Comparison of ENCODE assay signal across 24 cellular contexts in the genomic region with DNA sequence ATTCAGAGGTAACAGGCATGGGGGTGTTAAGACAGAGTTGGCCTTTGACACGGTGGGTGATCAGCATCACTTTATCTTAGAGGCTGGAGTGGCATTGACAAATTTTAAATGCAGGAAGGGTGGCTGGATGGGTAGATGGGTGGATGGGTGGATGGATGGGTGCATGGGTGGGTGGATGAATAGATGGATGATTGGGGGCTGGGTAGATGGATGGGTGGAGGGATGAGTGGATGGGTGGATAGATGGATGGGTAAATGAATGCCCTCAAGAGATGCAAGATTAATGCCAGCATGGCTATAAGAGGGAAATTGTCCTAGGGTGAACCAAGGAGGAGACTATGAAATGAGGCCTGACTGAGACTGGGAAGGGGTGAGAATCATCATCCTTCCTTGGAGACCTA. TPM values are rescaled to one million over a fixed set of nuclear protein-coding genes. Genes with fewer than 3 reads are reported as not detected.
DNase-seq lines count a peak whose midpoint lies in the region; ATAC-seq and TF ChIP-seq lines count a peak whose summit lies in the region.
"Had no signal": no experiment of that assay in that cellular context is flagged by ENCODE, and none has a peak within 500 bp of the region (broad histone marks: within the 10 kb centered on the region; RNA-seq: fewer than 3 reads in every experiment).

No MANE protein-coding gene starts in this region.

- H3K4me1 Mint-ChIP-seq in CD4-positive, CD25-positive, alpha-beta regulatory T cell, result peaks cover 5 to 48% (median 17%) of the 10 kb centered on the region in 4 donors
- H3K4me1 Mint-ChIP-seq in CD4-positive, alpha-beta memory T cell, result peaks cover 30 to 51% (median 41%) of the 10 kb centered on the region in 4 donors
- H3K4me1 Mint-ChIP-seq in T-helper 17 cell, result peaks cover 40% of the 10 kb centered on the region
- H3K4me1 Mint-ChIP-seq in naive thymus-derived CD4-positive, alpha-beta T cell, result peaks cover 24 to 49% (median 39%) of the 10 kb centered on the region in 7 donors

- H3K9ac ChIP-seq in colonic mucosa (ENCODE audit: low read depth in 2 of 2, low read length in 2 of 2), result no peak overlapping the region
- H3K9ac ChIP-seq: BLaER1 treated with 17β-estradiol and CSF1 and Interleukin-3, amounts not matched to agents 10 nM and 100 nM; KMS-11; SK-N-SH had no signal

- no peak overlapping the region for H3K27ac ChIP-seq in CD4-positive, CD25-positive, alpha-beta regulatory T cell (ENCODE audit: insufficient read depth, low read length, poor library complexity, severe bottlenecking)
- H3K27ac ChIP-seq in CD4-positive, alpha-beta memory T cell (ENCODE audit: low read depth, low read length), result no peak overlapping the region
- no peak overlapping the region for H3K27ac ChIP-seq in naive thymus-derived CD4-positive, alpha-beta T cell (ENCODE audit: low read depth, low read length)
- no peak overlapping the region for H3K27ac ChIP-seq in colonic mucosa
- H3K27ac ChIP-seq: A549; BLaER1 treated with 17β-estradiol and CSF1 and Interleukin-3, amounts not matched to agents 10 nM and 100 nM; HL-60; KMS-11; Peyer's patch had no signal

- no peak for TF ChIP-seq CTCF in colonic mucosa (IDR thresholded peaks at IDR 0.05)

- peak overlapping the region; percentile 52 to 89 (median 87) for H3K27ac Mint-ChIP-seq in CD4-positive, CD25-positive, alpha-beta regulatory T cell
- peak overlapping the region in 4 of 7 donors; percentile 48 to 90 (median 81) for H3K27ac Mint-ChIP-seq in CD4-positive, alpha-beta memory T cell
- peak overlapping the region; percentile 72 for H3K27ac Mint-ChIP-seq in T-helper 17 cell
- H3K27ac Mint-ChIP-seq in naive thymus-derived CD4-positive, alpha-beta T cell, result peak overlapping the region in 6 of 9 donors; percentile 14 to 89 (median 54)
- H3K27ac Mint-ChIP-seq: IgD-negative memory B cell had no signal

- peaks cover 3% of the 10 kb centered on the region for H3K4me1 ChIP-seq in CD4-positive, CD25-positive, alpha-beta regulatory T cell (ENCODE audit: control insufficient read depth, insufficient read depth, low read length, poor library complexity, severe bottlenecking)
- H3K4me1 ChIP-seq in CD4-positive, alpha-beta memory T cell (ENCODE audit: insufficient read depth, low read length), result peaks cover 6% of the 10 kb centered on the region
- peaks cover under 1 to 3% of the 10 kb centered on the region in 2 donors for H3K4me1 ChIP-seq in naive thymus-derived CD4-positive, alpha-beta T cell (ENCODE audit: control insufficient read depth in 2 of 2, insufficient read depth in 2 of 2, low read length in 2 of 2)
- H3K4me1 ChIP-seq in colonic mucosa, result peaks cover under 1% of the 10 kb centered on the region

- ATAC-seq in CD4-positive, CD25-positive, alpha-beta regulatory T cell (ENCODE audit: low read depth in 2 of 2), result no peak
- ATAC-seq in T-helper 17 cell, result no peak
- no peak for ATAC-seq in naive thymus-derived CD4-positive, alpha-beta T cell
- ATAC-seq: A549, HCT116 had no signal

- POLR2A ChIA-PET in CD4-positive, alpha-beta memory T cell (lab: Charles Lee; ENCODE audit: partially characterized antibody), result no interaction called here
- POLR2A ChIA-PET in naive thymus-derived CD4-positive, alpha-beta T cell (lab: Charles Lee), result no interaction called here

- H3K4me3 ChIP-seq in CD4-positive, CD25-positive, alpha-beta regulatory T cell (ENCODE audit: low read depth, low read length), result no peak overlapping the region
- H3K4me3 ChIP-seq in CD4-positive, alpha-beta memory T cell (ENCODE audit: low read length in 2 of 2), result no peak overlapping the region
- no peak overlapping the region for H3K4me3 ChIP-seq in naive thymus-derived CD4-positive, alpha-beta T cell (ENCODE audit: low read length)
- no peak overlapping the region for H3K4me3 ChIP-seq in colonic mucosa
- H3K4me3 ChIP-seq: A549; BLaER1 treated with 17β-estradiol and CSF1 and Interleukin-3, amounts not matched to agents 10 nM and 100 nM; Peyer's patch had no signal

- H3K4me3 Mint-ChIP-seq in CD4-positive, CD25-positive, alpha-beta regulatory T cell, result peak overlapping the region in 1 of 4 donors; percentile 27
- no peak overlapping the region for H3K4me3 Mint-ChIP-seq in CD4-positive, alpha-beta memory T cell
- no peak overlapping the region for H3K4me3 Mint-ChIP-seq in T-helper 17 cell
- H3K4me3 Mint-ChIP-seq in naive thymus-derived CD4-positive, alpha-beta T cell, result no peak overlapping the region
- H3K4me3 Mint-ChIP-seq: IgD-negative memory B cell had no signal

- DNase-seq in CD4-positive, CD25-positive, alpha-beta regulatory T cell, result no peak
- DNase-seq in CD4-positive, alpha-beta memory T cell, result no peak
- DNase-seq in T-helper 17 cell (no peak), NCI-H526 treated with DMSO at 0.1 percent for 48 hours (lab: John Stamatoyannopoulos, UW) (no peak), SK-N-DZ (ENCODE audit: low spot score) (no peak), colonic mucosa (no peak), medulla oblongata (ENCODE audit: extremely low spot score) (no peak)
- DNase-seq in naive thymus-derived CD4-positive, alpha-beta T cell, result no peak
- DNase-seq: AML-193, DMS53, MM.1S, NCI-H2029 treated with DMSO at 0.1 percent for 48 hours, NCI-H446 treated with DMSO at 0.1 percent for 48 hours, NCI-H69, OCI-M1, Peyer's patch, SIG-M5, SK-N-SH had no signal

- no peaks in the 10 kb centered on the region for H3K27me3 ChIP-seq in CD4-positive, CD25-positive, alpha-beta regulatory T cell (ENCODE audit: control insufficient read depth, insufficient read depth, low read length)
- H3K27me3 ChIP-seq in CD4-positive, alpha-beta memory T cell (ENCODE audit: insufficient read depth, low read length), result no peaks in the 10 kb centered on the region
- no peaks in the 10 kb centered on the region for H3K27me3 ChIP-seq in naive thymus-derived CD4-positive, alpha-beta T cell (ENCODE audit: control insufficient read depth in 2 of 2, insufficient read depth in 2 of 2, low read length in 2 of 2)
- no peaks in the 10 kb centered on the region for H3K27me3 ChIP-seq in colonic mucosa
- H3K27me3 ChIP-seq: Peyer's patch had no signal

- CTCF ChIA-PET in CD4-positive, alpha-beta memory T cell (lab: Charles Lee; ENCODE audit: partially characterized antibody), result no interaction called here
- CTCF ChIA-PET in naive thymus-derived CD4-positive, alpha-beta T cell (lab: Charles Lee), result no interaction called here

- peaks cover 18% of the 10 kb centered on the region for H3K36me3 Mint-ChIP-seq in CD4-positive, CD25-positive, alpha-beta regulatory T cell
- H3K36me3 Mint-ChIP-seq in CD4-positive, alpha-beta memory T cell, result peaks cover 12 to 36% of the 10 kb centered on the region in 2 donors
- peaks cover 5% of the 10 kb centered on the region for H3K36me3 Mint-ChIP-seq in T-helper 17 cell (ENCODE audit: low read depth)
- H3K36me3 Mint-ChIP-seq in naive thymus-derived CD4-positive, alpha-beta T cell, result peaks cover 0 to 19% (median 7%) of the 10 kb centered on the region in 5 donors
- H3K36me3 Mint-ChIP-seq: IgD-negative memory B cell had no signal

- intact Hi-C loops in CD4-positive, alpha-beta memory T cell (cut with micrococcal nuclease), result no loop called here
- intact Hi-C loops in naive thymus-derived CD4-positive, alpha-beta T cell (cut with micrococcal nuclease), result no loop called here
- intact Hi-C loops in colonic mucosa (cut with DNase I), result no loop called here

- no peaks in the 10 kb centered on the region for H3K9me3 Mint-ChIP-seq in CD4-positive, CD25-positive, alpha-beta regulatory T cell
- no peaks in the 10 kb centered on the region for H3K9me3 Mint-ChIP-seq in CD4-positive, alpha-beta memory T cell
- H3K9me3 Mint-ChIP-seq in naive thymus-derived CD4-positive, alpha-beta T cell, result no peaks in the 10 kb centered on the region
- H3K9me3 Mint-ChIP-seq: IgD-negative memory B cell had no signal

- H3K9me3 ChIP-seq in CD4-positive, CD25-positive, alpha-beta regulatory T cell (ENCODE audit: control insufficient read depth in 2 of 2, low read length in 2 of 2), result no peaks in the 10 kb centered on the region
- no peaks in the 10 kb centered on the region for H3K9me3 ChIP-seq in CD4-positive, alpha-beta memory T cell (ENCODE audit: control insufficient read depth in 1 of 2, low read length in 2 of 2)
- no peaks in the 10 kb centered on the region for H3K9me3 ChIP-seq in T-helper 17 cell (ENCODE audit: control insufficient read depth, low read length, poor library complexity, severe bottlenecking)
- no peaks in the 10 kb centered on the region for H3K9me3 ChIP-seq in naive thymus-derived CD4-positive, alpha-beta T cell (ENCODE audit: control insufficient read depth in 2 of 3, low read length in 3 of 3)
- no peaks in the 10 kb centered on the region for H3K9me3 ChIP-seq in colonic mucosa
- H3K9me3 ChIP-seq: A549; BLaER1 treated with 17β-estradiol and CSF1 and Interleukin-3, amounts not matched to agents 10 nM and 100 nM; Peyer's patch; SK-N-SH had no signal

- H3K27me3 Mint-ChIP-seq in CD4-positive, CD25-positive, alpha-beta regulatory T cell, result no peaks in the 10 kb centered on the region
- no peaks in the 10 kb centered on the region for H3K27me3 Mint-ChIP-seq in CD4-positive, alpha-beta memory T cell
- H3K27me3 Mint-ChIP-seq in T-helper 17 cell, result no peaks in the 10 kb centered on the region
- H3K27me3 Mint-ChIP-seq in naive thymus-derived CD4-positive, alpha-beta T cell, result no peaks in the 10 kb centered on the region
- H3K27me3 Mint-ChIP-seq: IgD-negative memory B cell had no signal

- peaks cover 14% of the 10 kb centered on the region for H3K36me3 ChIP-seq in CD4-positive, CD25-positive, alpha-beta regulatory T cell (ENCODE audit: control insufficient read depth, insufficient read depth, low read length)
- H3K36me3 ChIP-seq in CD4-positive, alpha-beta memory T cell (ENCODE audit: insufficient read depth, low read length), result peaks cover 8% of the 10 kb centered on the region
- H3K36me3 ChIP-seq in naive thymus-derived CD4-positive, alpha-beta T cell (ENCODE audit: control insufficient read depth in 2 of 3, insufficient read depth in 3 of 3, low read length in 3 of 3), result peaks cover 0 to 35% (median 0%) of the 10 kb centered on the region in 3 experiments
- H3K36me3 ChIP-seq in colonic mucosa, result no peaks in the 10 kb centered on the region

RNA-seq across cellular contexts. Expression of gene ITPR3, which starts 18.4 kb away (rescaled TPM):
- 54.5 TPM for total RNA-seq in CD4-positive, CD25-positive, alpha-beta regulatory T cell
- 1 to 10 TPM; 1.3 to 2.2 (median 1.9) TPM for polyA plus RNA-seq in CD4-positive, CD25-positive, alpha-beta regulatory T cell
- total RNA-seq in CD4-positive, alpha-beta memory T cell, result 10 to 100 TPM; 71.2 to 72.4 TPM
- 1 to 10 TPM in 1 of 2 donors, under 1 TPM in 1; 0.55 to 8.1 TPM for polyA plus RNA-seq in CD4-positive, alpha-beta memory T cell
- total RNA-seq in T-helper 17 cell (10 to 100 TPM; 48.1 to 48.3 TPM), colonic mucosa (100 to 1,000 TPM in 1 of 2 donors, 10 to 100 TPM in 1; 86.2 to 119 TPM)
- total RNA-seq in naive thymus-derived CD4-positive, alpha-beta T cell, result 10 to 100 TPM; 35.6 to 65.7 (median 47.7) TPM
- polyA plus RNA-seq in naive thymus-derived CD4-positive, alpha-beta T cell, result 1 to 10 TPM; 1.7 to 7.3 TPM
- not detected in 2 replicates for polyA plus RNA-seq in SK-N-DZ (2014; cell fraction: cytosol; rRNA removed)
- 0.06 TPM in 1 of 2 replicates, not detected in the other for polyA plus RNA-seq in SK-N-DZ (2014; cell fraction: nucleus; rRNA removed)

RNA-seq across cellular contexts. Expression of gene BAK1, which starts 59.5 kb away (rescaled TPM):
- 41.7 TPM for total RNA-seq in CD4-positive, CD25-positive, alpha-beta regulatory T cell
- 10 to 100 TPM; 38.1 to 66.3 (median 54.4) TPM for polyA plus RNA-seq in CD4-positive, CD25-positive, alpha-beta regulatory T cell
- 10 to 100 TPM; 26.2 to 27.2 TPM for total RNA-seq in CD4-positive, alpha-beta memory T cell
- polyA plus RNA-seq in CD4-positive, alpha-beta memory T cell, result 10 to 100 TPM; 28.1 to 41.6 TPM
- 10 to 100 TPM; 27.7 to 34.6 TPM for total RNA-seq in T-helper 17 cell
- 10 to 100 TPM; 16.9 to 78.8 (median 22.0) TPM for total RNA-seq in naive thymus-derived CD4-positive, alpha-beta T cell
- polyA plus RNA-seq in naive thymus-derived CD4-positive, alpha-beta T cell, result 10 to 100 TPM in 1 of 2 donors, 1 to 10 TPM in 1; 9.6 to 21.7 TPM
- polyA plus RNA-seq in SK-N-DZ (2014; cell fraction: cytosol; rRNA removed), result 28.7 and 29.1 TPM in 2 replicates
- 28.0 and 29.4 TPM in 2 replicates for polyA plus RNA-seq in SK-N-DZ (2014; cell fraction: nucleus; rRNA removed)
- 10 to 100 TPM; 72.1 to 76.6 TPM for total RNA-seq in colonic mucosa
